Comparison of ENCODE assay signal across 9 cellular contexts in the genomic region with DNA sequence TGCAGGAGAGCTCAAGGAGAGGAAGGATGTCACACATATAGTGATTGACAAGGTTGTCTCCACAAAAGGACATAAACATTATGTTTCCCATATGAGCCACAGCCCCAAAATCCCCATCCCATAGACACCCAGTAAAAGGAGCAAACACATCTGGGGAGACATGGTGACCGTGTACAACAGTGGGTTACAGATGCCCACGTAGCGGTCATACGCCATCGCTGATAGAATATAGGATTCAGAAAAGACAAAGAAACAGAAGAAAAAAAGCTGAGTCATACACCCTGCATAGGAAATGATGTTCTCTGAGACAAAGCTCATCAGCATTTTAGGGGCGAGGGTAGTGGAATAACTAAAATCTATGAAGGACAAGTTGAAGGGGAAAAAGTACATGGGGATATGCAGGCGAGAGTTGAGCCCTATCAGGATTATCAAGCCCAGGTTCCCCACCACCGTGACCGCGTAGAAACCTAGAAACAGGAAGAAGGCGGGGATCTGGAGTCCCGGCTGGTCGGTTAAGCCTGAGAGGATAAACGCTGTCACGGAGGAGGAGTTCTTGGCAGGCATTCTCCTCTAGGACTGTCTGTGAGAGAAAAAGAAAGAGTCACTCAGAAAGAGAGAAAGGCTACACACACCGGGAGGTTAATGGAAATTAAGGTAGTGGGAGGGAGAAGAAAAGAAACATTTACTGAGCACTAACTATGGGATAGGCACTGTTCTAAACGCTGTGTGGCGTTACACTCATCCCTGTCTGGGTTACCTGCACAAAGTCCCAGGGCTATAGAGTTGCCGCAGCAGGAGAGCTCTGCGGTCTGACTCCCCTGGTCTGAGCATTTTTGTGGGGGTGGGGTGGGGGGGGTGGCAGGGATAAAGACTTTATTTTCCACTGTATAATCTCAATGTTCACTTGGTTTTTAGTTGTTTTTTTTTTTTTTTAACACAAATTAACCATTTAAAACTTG. TPM values are rescaled to one million over a fixed set of nuclear protein-coding genes. Genes with fewer than 3 reads are reported as not detected.
DNase-seq lines count a peak whose midpoint lies in the region; ATAC-seq and TF ChIP-seq lines count a peak whose summit lies in the region.
"Had no signal": no experiment of that assay in that cellular context is flagged by ENCODE, and none has a peak within 500 bp of the region (broad histone marks: within the 10 kb centered on the region; RNA-seq: fewer than 3 reads in every experiment).

No MANE protein-coding gene starts in this region.

- H3K27ac ChIP-seq in WERI-Rb-1, result no peak overlapping the region; the same call in 1 of the 2 replicates
- no peak overlapping the region for H3K27ac ChIP-seq in cardiac muscle cell
- no peak overlapping the region for H3K27ac ChIP-seq in transverse colon

- in situ Hi-C loops in transverse colon (cut with MboI; ENCODE audit: low pct_ligation_motif_present in 1 of 4, low pct_unique_long_range_greater_than_20kb in 1 of 4, low sequenced_read_pairs in 3 of 4), result no loop called here

- no peak for TF ChIP-seq POLR2A in transverse colon (IDR thresholded peaks at IDR 0.05)

- H3K36me3 ChIP-seq in MG63 (no peaks in the 10 kb centered on the region), WERI-Rb-1 (no peaks in the 10 kb centered on the region), cardiac muscle cell (no peaks in the 10 kb centered on the region), transverse colon (no peaks in the 10 kb centered on the region)

- peak; percentile 90 for ATAC-seq in sciatic nerve

- TF ChIP-seq EP300 in transverse colon (IDR thresholded peaks at IDR 0.05; ENCODE audit: low read depth), result no peak

- 28 to 36% methylated on average over 10 to 20 of the region's 20 CpGs for WGBS in transverse colon (ENCODE audit: low coverage in 1 of 2), 2 donors

- H3K4me3 ChIP-seq in MG63, result peak overlapping the region; percentile 42
- H3K4me3 ChIP-seq in WERI-Rb-1 (ENCODE audit: low read depth, low read length), result peak overlapping the region; percentile 41
- no peak overlapping the region for H3K4me3 ChIP-seq in cardiac muscle cell
- H3K4me3 ChIP-seq in transverse colon, result peak overlapping the region in 1 of 4 donors; percentile 29

- intact Hi-C loops in sciatic nerve (cut with DNase I), result no loop called here
- intact Hi-C loops in transverse colon (cut with DNase I; ENCODE audit: low total_unique reads), result no loop called here

- TF ChIP-seq CTCF in WERI-Rb-1 (IDR thresholded peaks at IDR 0.05; ENCODE audit: low read depth, low read length) (no peak), cardiac muscle cell (IDR thresholded peaks at IDR 0.05; ENCODE audit: low read depth, low read length) (no peak), transverse colon (IDR thresholded peaks at IDR 0.05) (no peak)

- peak; percentile 22 for DNase-seq in stimulated activated CD4-positive, alpha-beta T cell treated with anti-CD3 and anti-CD28 coated beads, Interleukin-15, amount 100 ng/mL, for 24 hours
- no peak for DNase-seq in stimulated activated CD4-positive, alpha-beta T cell treated with anti-CD3 and anti-CD28 coated beads, Interleukin-2, amount 100 ng/mL, for 48 hours
- DNase-seq in MG63, result peak; percentile 79
- peak; percentile 68 for DNase-seq in WERI-Rb-1
- peak; percentile 7 to 85 for DNase-seq in cardiac muscle cell (ENCODE audit: low read depth in 1 of 2, low spot score in 1 of 2)
- no peak for DNase-seq in sciatic nerve (ENCODE audit: low spot score)
- no peak for DNase-seq in DMS79 (lab: John Stamatoyannopoulos, UW)
- DNase-seq in transverse colon, result no peak

- peaks cover 8% of the 10 kb centered on the region for H3K4me1 ChIP-seq in cardiac muscle cell (ENCODE audit: low read depth)
- no peaks in the 10 kb centered on the region for H3K4me1 ChIP-seq in transverse colon

- 0 out of 2 replicates have a peak, but pooled peaks cover 3% of the 10 kb centered on the region for H3K9me3 ChIP-seq in MG63
- H3K9me3 ChIP-seq in WERI-Rb-1 (ENCODE audit: severe bottlenecking), result no peaks in the 10 kb centered on the region
- H3K9me3 ChIP-seq in cardiac muscle cell (ENCODE audit: low read depth), result no peaks in the 10 kb centered on the region
- H3K9me3 ChIP-seq in transverse colon, result no peaks in the 10 kb centered on the region

- H3K27me3 ChIP-seq in MG63 (no peaks in the 10 kb centered on the region), WERI-Rb-1 (ENCODE audit: insufficient read depth, low read depth, severe bottlenecking) (no peaks in the 10 kb centered on the region), cardiac muscle cell (no peaks in the 10 kb centered on the region), transverse colon (no peaks in the 10 kb centered on the region)

RNA-seq across cellular contexts. Expression of a gene that starts 36.1 kb away (rescaled TPM):
- not detected in 2 replicates for total RNA-seq in MG63 (2014; rRNA removed; shearing (Covaris generic); ENCODE audit: low replicate concordance)
- not detected in 2 replicates for total RNA-seq in cardiac muscle cell
- not detected in 2 replicates for polyA plus RNA-seq in cardiac muscle cell
- not detected for total RNA-seq in sciatic nerve
- total RNA-seq in transverse colon, result not detected
- polyA plus RNA-seq: adipose tissue had no signal

RNA-seq across cellular contexts. Expression of a gene that starts 57.0 kb away (rescaled TPM):
- not detected in 2 replicates for total RNA-seq in MG63 (2014; rRNA removed; shearing (Covaris generic); ENCODE audit: low replicate concordance)
- total RNA-seq in cardiac muscle cell (not detected in 2 replicates), sciatic nerve (not detected), transverse colon (not detected)
- polyA plus RNA-seq in cardiac muscle cell, result not detected in 2 replicates
- polyA plus RNA-seq: adipose tissue had no signal

Comparison
In these comparisons a context has a peak if more than half of its experiments do, and no peak if none do; other contexts are left out.
1. DNase-seq: peak in stimulated activated CD4-positive, alpha-beta T cell treated with anti-CD3 and anti-CD28 coated beads, Interleukin-15, amount 100 ng/mL, for 24 hours (single experiment), MG63 (single experiment), WERI-Rb-1 (single experiment) and cardiac muscle cell (2 of 2); none in stimulated activated CD4-positive, alpha-beta T cell treated with anti-CD3 and anti-CD28 coated beads, Interleukin-2, amount 100 ng/mL, for 48 hours (0 of 2), sciatic nerve (single experiment), DMS79 (single experiment) and transverse colon (single experiment).